Comparison of ENCODE assay signal across 28 cellular contexts in the genomic region with DNA sequence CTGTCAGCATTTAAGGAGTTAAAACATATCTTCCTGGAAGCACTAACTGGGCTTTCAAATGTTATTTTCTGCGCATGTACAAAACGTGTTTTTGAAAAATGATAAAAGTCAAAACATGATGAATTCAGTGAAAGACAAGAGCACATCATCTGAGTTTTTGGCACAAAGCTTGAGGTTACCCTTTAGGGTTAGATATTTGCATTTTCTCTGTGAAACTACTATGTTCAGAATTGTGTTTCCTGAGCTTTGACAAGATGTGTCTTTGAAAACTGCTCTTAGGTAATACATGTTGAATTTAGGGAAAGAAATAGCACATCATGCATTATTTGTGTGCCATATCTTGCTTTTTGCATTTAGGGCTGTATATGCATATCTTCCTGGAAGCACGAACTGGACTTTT.
"Had no signal": no experiment of that assay in that cellular context is flagged by ENCODE, and none has a peak within 500 bp of the region (broad histone marks: within the 10 kb centered on the region; RNA-seq: fewer than 3 reads in every experiment).

No MANE protein-coding gene starts in this region.

- ATAC-seq: effector memory CD8-positive, alpha-beta T cell; esophagus mucosa; foreskin keratinocyte; gastrocnemius medialis; gastroesophageal sphincter; heart left ventricle; heart right ventricle had no signal

- H3K36me3 ChIP-seq: colonic mucosa, esophagus muscularis mucosa, esophagus squamous epithelium, gastrocnemius medialis, gastroesophageal sphincter, heart left ventricle, heart right ventricle had no signal

- H3K27me3 ChIP-seq: colonic mucosa had no signal

- H3K4me2 ChIP-seq: hepatocyte had no signal

- H3K9me3 ChIP-seq: colonic mucosa, esophagus muscularis mucosa, esophagus squamous epithelium, gastrocnemius medialis, gastroesophageal sphincter, heart left ventricle, heart right ventricle had no signal

- H3K27ac ChIP-seq: colonic mucosa, coronary artery, dorsolateral prefrontal cortex, epithelial cell of prostate, esophagus muscularis mucosa, esophagus squamous epithelium, foreskin keratinocyte, gastrocnemius medialis, gastroesophageal sphincter, heart left ventricle, heart right ventricle, hepatocyte had no signal

- H3K79me2 ChIP-seq: hepatocyte had no signal

- H3K4me3 ChIP-seq: colonic mucosa, coronary artery, dorsolateral prefrontal cortex, esophagus muscularis mucosa, esophagus squamous epithelium, gastrocnemius medialis, gastroesophageal sphincter, heart left ventricle, heart right ventricle, hepatocyte had no signal

- FAIRE-seq: colon, endometrium, frontal cortex had no signal

- H2AFZ ChIP-seq: hepatocyte had no signal

- DNase-seq: colonic mucosa; cortex of kidney; dermis blood vessel endothelial cell; dorsolateral prefrontal cortex; effector CD4-positive, alpha-beta T cell; effector CD8-positive, alpha-beta T cell; effector memory CD4-positive, alpha-beta T cell; effector memory CD8-positive, alpha-beta T cell; endodermal cell; erythroblast; esophagus squamous epithelium; foreskin fibroblast; foreskin keratinocyte; foreskin melanocyte; gastrocnemius medialis; glutamatergic neuron; head of caudate nucleus; heart left ventricle; heart right ventricle had no signal

- H3K4me1 ChIP-seq: colonic mucosa, esophagus muscularis mucosa, esophagus squamous epithelium, foreskin keratinocyte, gastrocnemius medialis, gastroesophageal sphincter, heart left ventricle, heart right ventricle had no signal
